ENCODE assay signal across 1 cellular context in genomic region chr7:39405591-39405990, GRCh38.
TF ChIP-seq lines count a peak whose summit lies in the region.

No MANE protein-coding gene starts in this region.

TF ChIP-seq in H1, 55 proteins besides CTCF, POLR2A, EP300 and RAD21:
- no peak for TF ChIP-seq JUND (IDR thresholded peaks at IDR 0.05; ENCODE audit: low read length)
- TF ChIP-seq RFX5 (IDR thresholded peaks at IDR 0.05; ENCODE audit: borderline replicate concordance, low read depth, low read length): no peak
- no peak for TF ChIP-seq KDM4A (IDR thresholded peaks at IDR 0.05; ENCODE audit: low read depth, low read length, severe bottlenecking)
- no peak for TF ChIP-seq RXRA (IDR thresholded peaks at IDR 0.05; ENCODE audit: insufficient read depth, low read depth, low read length)
- TF ChIP-seq GTF2F1 (IDR thresholded peaks at IDR 0.05; ENCODE audit: borderline replicate concordance, low read depth, low read length): no peak
- no peak for TF ChIP-seq TBP (IDR thresholded peaks at IDR 0.05; ENCODE audit: low read depth, low read length)
